ENCODE assay signal across 8 cellular contexts in genomic region chr2:20224191-20224715, GRCh38. TPM values are rescaled to one million over a fixed set of nuclear protein-coding genes. Genes with fewer than 3 reads are reported as not detected.
DNase-seq lines count a peak whose midpoint lies in the region; ATAC-seq and TF ChIP-seq lines count a peak whose summit lies in the region.

No MANE protein-coding gene starts in this region.

- H3K4me1 Mint-ChIP-seq in CD14-positive monocyte: peaks cover 7% of the 10 kb centered on the region
- peaks cover 12% of the 10 kb centered on the region for H3K4me1 Mint-ChIP-seq in activated CD4-positive, alpha-beta memory T cell treated with anti-CD3 and anti-CD28 coated beads, Interleukin-2, amount 10 ng/mL, durations not matched to agents 7 days and 5 days

- H3K9me2 ChIP-seq in OCI-LY1 (ENCODE audit: low read depth, low read length): no peaks in the 10 kb centered on the region

- H3K36me3 Mint-ChIP-seq in CD14-positive monocyte: no peaks in the 10 kb centered on the region
- H3K36me3 Mint-ChIP-seq in activated CD4-positive, alpha-beta memory T cell treated with anti-CD3 and anti-CD28 coated beads, Interleukin-2, amount 10 ng/mL, durations not matched to agents 7 days and 5 days (ENCODE audit: low read depth): no peaks in the 10 kb centered on the region

- H2AFZ ChIP-seq in OCI-LY1 (ENCODE audit: low read length): no peak overlapping the region

- TF ChIP-seq CTCF in A673 (conservative IDR thresholded peaks at IDR 0.05; ENCODE audit: low read depth, low read length) (no peak), OCI-LY1 (IDR thresholded peaks at IDR 0.05; ENCODE audit: low read length) (no peak), foreskin fibroblast (IDR thresholded peaks at IDR 0.05; ENCODE audit: low read depth, low read length) (no peak), CD14-positive monocyte (IDR thresholded peaks at IDR 0.05) (no peak)

- H3K9ac ChIP-seq in OCI-LY1 (ENCODE audit: low read length): no peak overlapping the region

- H3K27ac Mint-ChIP-seq in CD14-positive monocyte: no peak overlapping the region
- H3K27ac Mint-ChIP-seq in activated CD4-positive, alpha-beta memory T cell treated with anti-CD3 and anti-CD28 coated beads, Interleukin-2, amount 10 ng/mL, durations not matched to agents 7 days and 5 days: no peak overlapping the region

- no peaks in the 10 kb centered on the region for H3K79me2 ChIP-seq in OCI-LY1 (ENCODE audit: insufficient read depth, low read length)

- H3K27me3 ChIP-seq in A673 (replicated peaks; ENCODE audit: insufficient read depth, low read depth, low read length, poor library complexity) (peaks cover 12% of the 10 kb centered on the region), OCI-LY1 (ENCODE audit: insufficient read depth, low read length) (peaks cover 15% of the 10 kb centered on the region; the same call in 1 of the 2 replicates)

- H3K36me3 ChIP-seq in A673 (ENCODE audit: insufficient read depth, low read length, poor library complexity, severe bottlenecking): no peaks in the 10 kb centered on the region
- H3K36me3 ChIP-seq in OCI-LY1 (ENCODE audit: insufficient read depth, low read length): no peaks in the 10 kb centered on the region

- H3K4me3 Mint-ChIP-seq in CD14-positive monocyte: no peak overlapping the region
- no peak overlapping the region for H3K4me3 Mint-ChIP-seq in activated CD4-positive, alpha-beta memory T cell treated with anti-CD3 and anti-CD28 coated beads, Interleukin-2, amount 10 ng/mL, durations not matched to agents 7 days and 5 days

- H3K27ac ChIP-seq in A673 (ENCODE audit: low read depth, low read length, poor library complexity, severe bottlenecking) (no peak overlapping the region), OCI-LY1 (ENCODE audit: low read depth, low read length, poor library complexity, severe bottlenecking) (no peak overlapping the region)

- H3K4me3 ChIP-seq in A673 (ENCODE audit: low read depth, low read length, poor library complexity, severe bottlenecking): peak overlapping the region; percentile 57
- peak overlapping the region; percentile 45 for H3K4me3 ChIP-seq in OCI-LY1 (ENCODE audit: low read depth, low read length, poor library complexity, severe bottlenecking)
- peak overlapping the region; percentile 67 to 75 for H3K4me3 ChIP-seq in foreskin fibroblast (ENCODE audit: low read depth in 1 of 2, low read length in 2 of 2)
- peak overlapping the region; percentile 60 for H3K4me3 ChIP-seq in skeletal muscle cell (ENCODE audit: low read depth, low read length)

- peaks cover 0 to 11% (median 2%) of the 10 kb centered on the region in 7 donors for H3K9me3 Mint-ChIP-seq in CD14-positive monocyte
- H3K9me3 Mint-ChIP-seq in activated CD4-positive, alpha-beta memory T cell treated with anti-CD3 and anti-CD28 coated beads, Interleukin-2, amount 10 ng/mL, durations not matched to agents 7 days and 5 days: no peaks in the 10 kb centered on the region

- no peaks in the 10 kb centered on the region for H3F3A ChIP-seq in OCI-LY1 (ENCODE audit: insufficient read depth, low read length)

- H3K4me1 ChIP-seq in A673 (ENCODE audit: insufficient read depth, low read length, poor library complexity, severe bottlenecking): peaks cover 5% of the 10 kb centered on the region
- H3K4me1 ChIP-seq in OCI-LY1 (ENCODE audit: insufficient read depth, low read length, severe bottlenecking): no peaks in the 10 kb centered on the region

- peaks cover 46 to 77% (median 47%) of the 10 kb centered on the region in 3 donors for H3K27me3 Mint-ChIP-seq in CD14-positive monocyte (ENCODE audit: low read depth in 3 of 3)
- H3K27me3 Mint-ChIP-seq in activated CD4-positive, alpha-beta memory T cell treated with anti-CD3 and anti-CD28 coated beads, Interleukin-2, amount 10 ng/mL, durations not matched to agents 7 days and 5 days: peaks cover 60% of the 10 kb centered on the region

- no TSS peak for BruUV-seq in A673 (replicated peaks; lab: Mats Ljungman, UMichigan)

- peak overlapping the region; percentile 55 for H3K4me2 ChIP-seq in OCI-LY1 (ENCODE audit: low read length)

- CTCF ChIA-PET in A673 (lab: Charles Lee): interaction anchor here (1.6 kb wide), 1 partner anchor 268 kb away, joined by 4 read pairs; no protein-coding TSS in a partner anchor
- CTCF ChIA-PET in activated CD4-positive, alpha-beta memory T cell treated with anti-CD3 and anti-CD28 coated beads, Interleukin-2, amount 10 ng/mL, durations not matched to agents 7 days and 5 days (lab: Charles Lee): interaction anchor here (1.0 to 1.4 kb wide), 3 partner anchors 8 to 269 kb away, joined by 3 to 4 read pairs (median 4); no protein-coding TSS in a partner anchor

- peak; percentile 1 for ATAC-seq in GM21447 (IDR thresholded peaks at IDR 0.05; ENCODE audit: unreplicated experiment)

- intact Hi-C loops in A673 (cut with micrococcal nuclease; ENCODE audit: unreplicated experiment) (loop anchor here (10.0 kb wide), 1 partner anchor 421 kb away; no protein-coding TSS in a partner anchor), CD14-positive monocyte (cut with micrococcal nuclease) (no loop called here)

- DNase-seq in A673 (ENCODE audit: low spot score) (no peak), foreskin fibroblast (no peak), skeletal muscle cell (ENCODE audit: low read depth) (no peak), CD14-positive monocyte (ENCODE audit: low spot score) (no peak), UCSD-AML1 (lab: John Stamatoyannopoulos, UW; ENCODE audit: unreplicated experiment) (no peak)
- no peak for DNase-seq in activated CD4-positive, alpha-beta memory T cell treated with anti-CD3 and anti-CD28 coated beads, Interleukin-2, amount 10 ng/mL, durations not matched to agents 7 days and 5 days

- H4K20me1 ChIP-seq in OCI-LY1 (ENCODE audit: insufficient read depth, low read length): no peaks in the 10 kb centered on the region

- no peaks in the 10 kb centered on the region for H3K9me3 ChIP-seq in A673 (ENCODE audit: low read depth, low read length, poor library complexity, severe bottlenecking)
- no peaks in the 10 kb centered on the region for H3K9me3 ChIP-seq in OCI-LY1 (ENCODE audit: low read length)

- POLR2A ChIA-PET in A673 (lab: Charles Lee; ENCODE audit: low non-redundant PET): no interaction called here
- POLR2A ChIA-PET in activated CD4-positive, alpha-beta memory T cell treated with anti-CD3 and anti-CD28 coated beads, Interleukin-2, amount 10 ng/mL, durations not matched to agents 7 days and 5 days (lab: Charles Lee): interaction anchor here (1.2 kb wide), 1 partner anchor 18 kb away, joined by 3 read pairs; no protein-coding TSS in a partner anchor

RNA-seq across cellular contexts. Expression of gene SDC1, which starts 0.7 kb away (rescaled TPM):
- total RNA-seq in A673 (2021): 1.4 and 2.9 TPM in 2 replicates
- polyA plus RNA-seq in CD14-positive monocyte: not detected
- under 1 TPM in 1 of 2 experiments, not detected in 1; 0.33 TPM for total RNA-seq in activated CD4-positive, alpha-beta memory T cell treated with anti-CD3 and anti-CD28 coated beads, Interleukin-2, amount 10 ng/mL, durations not matched to agents 7 days and 5 days
